In genomic region chr10:120403109-120403508, GRCh38 we compare ENCODE assay signal across 26 cellular contexts. TPM values are rescaled to one million over a fixed set of nuclear protein-coding genes. Genes with fewer than 3 reads are reported as not detected.
"Had no signal": no experiment of that assay in that cellular context is flagged by ENCODE, and none has a peak within 500 bp of the region (broad histone marks: within the 10 kb centered on the region; RNA-seq: fewer than 3 reads in every experiment).

No MANE protein-coding gene starts in this region.

- DNase-seq: activated CD4-positive, alpha-beta T cell treated with anti-CD3 and anti-CD28 coated beads for 36 hours; activated CD4-positive, CD25-positive, alpha-beta regulatory T cell; activated CD8-positive, alpha-beta T cell treated with anti-CD3 and anti-CD28 coated beads, Interleukin-2, amount 10 ng/mL, durations not matched to agents 7 days and 5 days; activated naive CD4-positive, alpha-beta T cell; activated T-cell treated with anti-CD3 and anti-CD28 coated beads for 4 hours; activated T-cell treated with anti-CD3 and anti-CD28 coated beads, Interleukin-2, amount 50 U/mL, for 72 hours; aorta; caudate nucleus; endodermal cell; foreskin fibroblast; heart left ventricle; hypothalamus; immature natural killer cell; left ventricle myocardium inferior; mucosa of descending colon; stimulated activated CD4-positive, alpha-beta T cell treated with anti-CD3 and anti-CD28 coated beads, Interleukin-15, amount 100 ng/mL, for 24 hours; stimulated activated naive CD8-positive, alpha-beta T cell treated with anti-CD3 and anti-CD28 coated beads, Interleukin-15, Interleukin-2, amounts not matched to agents 100 U/mL and 50 U/mL, for 24 hours; trophoblast cell had no signal

- H3K4me3 ChIP-seq: heart left ventricle, left ventricle myocardium inferior, lung, mucosa of descending colon, thoracic aorta had no signal

- FAIRE-seq: urothelium cell line had no signal

RNA-seq across cellular contexts. Expression of gene PLPP4, which starts 53.9 kb away (rescaled TPM):
- total RNA-seq: activated CD4-positive, alpha-beta T cell treated with anti-CD3 and anti-CD28 coated beads for 36 hours; activated CD8-positive, alpha-beta T cell treated with anti-CD3 and anti-CD28 coated beads, Interleukin-2, amount 10 ng/mL, durations not matched to agents 7 days and 5 days; activated T-cell treated with anti-CD3 and anti-CD28 coated beads, Interleukin-2, amount 50 U/mL, for 72 hours; aorta; esophagus mucosa; left ventricle myocardium inferior; mesenteric fat pad; posterior vena cava; T-helper 1 cell treated with Interleukin-12 subunit alpha and Interleukin-12 subunit beta and Interleukin-4 antibody, amounts not matched to agents 30 ng/mL and 1 ng/mL, for 36 hours; thoracic aorta had no signal
- polyA plus RNA-seq: adipose tissue, aorta, heart left ventricle, immature natural killer cell had no signal
